ENCODE assay signal across 9 cellular contexts in the genomic region with DNA sequence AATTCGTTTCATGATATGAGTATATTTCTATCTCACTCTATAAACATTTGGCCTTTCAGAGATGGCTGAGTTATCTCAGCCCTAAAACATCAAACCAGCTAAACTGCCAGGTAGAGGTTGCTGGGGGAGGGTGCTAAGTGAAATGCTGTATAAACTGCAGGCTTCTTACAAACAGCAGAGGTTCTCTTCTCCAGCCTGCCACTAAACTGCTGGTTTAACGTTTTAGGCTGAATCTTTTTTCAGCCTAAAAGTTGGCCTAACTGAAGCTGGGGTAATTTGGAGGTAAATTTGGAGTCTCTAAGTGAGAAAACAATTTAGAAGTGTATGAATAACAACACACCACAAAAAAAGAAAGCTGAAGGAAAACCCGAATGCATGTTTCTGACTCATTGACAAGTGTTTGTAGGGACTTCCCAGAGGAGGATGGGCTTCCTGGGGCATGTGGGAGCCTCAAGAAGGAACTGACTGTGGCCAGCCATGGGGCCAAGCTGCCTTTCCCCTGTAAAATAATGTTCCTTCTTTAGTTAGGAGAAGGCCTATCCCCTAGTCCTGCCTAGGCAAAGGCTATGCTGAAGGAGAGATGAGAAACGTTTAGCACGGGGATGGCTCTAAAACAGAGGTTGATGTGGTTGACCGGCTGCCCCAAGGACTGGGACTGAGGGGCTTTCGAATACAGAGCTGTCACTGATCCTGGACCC. TPM values are rescaled to one million over a fixed set of nuclear protein-coding genes. Genes with fewer than 3 reads are reported as not detected.
DNase-seq lines count a peak whose midpoint lies in the region; ATAC-seq and TF ChIP-seq lines count a peak whose summit lies in the region.
"Had no signal": no experiment of that assay in that cellular context is flagged by ENCODE, and none has a peak within 500 bp of the region (broad histone marks: within the 10 kb centered on the region; RNA-seq: fewer than 3 reads in every experiment).

No MANE protein-coding gene starts in this region.

- peak overlapping the region; percentile 59 for H3K27ac ChIP-seq in fibroblast of lung (ENCODE audit: insufficient read depth, low read length)

- no peak overlapping the region for H3K4me2 ChIP-seq in fibroblast of lung (ENCODE audit: extremely low read depth, insufficient read depth, low read length)

- peak overlapping the region; percentile 0 for H2AFZ ChIP-seq in fibroblast of lung (ENCODE audit: low read length)

- no peak for TF ChIP-seq CTCF in WI38 (IDR thresholded peaks at IDR 0.05; ENCODE audit: low read depth, low read length)
- TF ChIP-seq CTCF in fibroblast of lung (conservative IDR thresholded peaks at IDR 0.05 in 1 of 2, IDR thresholded peaks at IDR 0.05 in 1 of 2; ENCODE audit: low read depth in 1 of 2, low read length in 2 of 2): no peak

- H3K27me3 ChIP-seq in fibroblast of lung (ENCODE audit: control insufficient read depth, insufficient read depth, low read length): no peaks in the 10 kb centered on the region

- ATAC-seq in GM18858 (IDR thresholded peaks at IDR 0.05; ENCODE audit: unreplicated experiment) (peak; percentile 57), HG02938 (IDR thresholded peaks at IDR 0.05; ENCODE audit: unreplicated experiment) (peak; percentile 34)
- peak; percentile 89 for ATAC-seq in stimulated activated naive CD8-positive, alpha-beta T cell treated with anti-CD3 and anti-CD28 coated beads, Interleukin-15, Interleukin-2, amounts not matched to agents 100 U/mL and 50 U/mL, for 24 hours

- H3K9ac ChIP-seq in fibroblast of lung (ENCODE audit: insufficient read depth, low read length): no peak overlapping the region

- peak overlapping the region; percentile 13; the same call in 1 of the 2 replicates for H3K4me3 ChIP-seq in WI38 (ENCODE audit: low read depth, low read length)
- H3K4me3 ChIP-seq in fibroblast of lung (replicated peaks in 1 of 4; ENCODE audit: control extremely low read depth in 1 of 4, insufficient read depth in 1 of 4, low read depth in 3 of 4, low read length in 4 of 4): no peak overlapping the region

- H3K4me1 ChIP-seq in fibroblast of lung (ENCODE audit: control insufficient read depth, extremely low read depth, insufficient read depth, low read length): peaks cover 12% of the 10 kb centered on the region

- H4K20me1 ChIP-seq in fibroblast of lung (ENCODE audit: control insufficient read depth, extremely low read depth, insufficient read depth, low read length): no peaks in the 10 kb centered on the region

- H3K36me3 ChIP-seq in fibroblast of lung (ENCODE audit: control insufficient read depth, insufficient read depth, low read length): no peaks in the 10 kb centered on the region

- DNase-seq in fibroblast of lung (ENCODE audit: low read depth in 2 of 2) (peak; percentile 39 to 88), GM19238 (ENCODE audit: insufficient read length, low spot score) (no peak), posterior vena cava (ENCODE audit: low spot score) (no peak), NCI-H1694 (lab: John Stamatoyannopoulos, UW) (no peak)
- DNase-seq in stimulated activated naive CD8-positive, alpha-beta T cell treated with anti-CD3 and anti-CD28 coated beads, Interleukin-15, Interleukin-2, amounts not matched to agents 100 U/mL and 50 U/mL, for 24 hours: peak; percentile 65

- H3K79me2 ChIP-seq in fibroblast of lung (ENCODE audit: control insufficient read depth, insufficient read depth, low read length): no peaks in the 10 kb centered on the region

- no peaks in the 10 kb centered on the region for H3K9me3 ChIP-seq in fibroblast of lung (ENCODE audit: control insufficient read depth, insufficient read depth, low read depth, low read length)

- intact Hi-C loops in posterior vena cava (cut with DNase I): no loop called here

RNA-seq across cellular contexts. Expression of a gene that starts 44.3 kb away (rescaled TPM):
- total RNA-seq in fibroblast of lung (under 0.01 and 0.17 TPM in 2 replicates), posterior vena cava (under 1 TPM; 0.14 to 0.19 TPM)
- 0.38 and 0.75 TPM in 2 replicates for polyA plus RNA-seq in fibroblast of lung
- 0.23 and 0.29 TPM in 2 replicates for polyA plus RNA-seq in fibroblast of lung (2012)
- 0.15 TPM in 1 of 2 replicates, not detected in the other for polyA minus RNA-seq in fibroblast of lung (ENCODE audit: low replicate concordance)
- total RNA-seq: SK-MEL-5 had no signal

Comparison
In these comparisons a context has a peak if more than half of its experiments do, and no peak if none do; other contexts are left out.
1. ATAC-seq: peak in every context shown above with its lines; median percentile 89 in stimulated activated naive CD8-positive, alpha-beta T cell treated with anti-CD3 and anti-CD28 coated beads, Interleukin-15, Interleukin-2, amounts not matched to agents 100 U/mL and 50 U/mL, for 24 hours; 57 in GM18858; 34 in HG02938.
2. DNase-seq: peak in fibroblast of lung (2 of 2) and stimulated activated naive CD8-positive, alpha-beta T cell treated with anti-CD3 and anti-CD28 coated beads, Interleukin-15, Interleukin-2, amounts not matched to agents 100 U/mL and 50 U/mL, for 24 hours (single experiment); none in GM19238 (single experiment), posterior vena cava (single experiment) and NCI-H1694 (single experiment).